In the genomic region with DNA sequence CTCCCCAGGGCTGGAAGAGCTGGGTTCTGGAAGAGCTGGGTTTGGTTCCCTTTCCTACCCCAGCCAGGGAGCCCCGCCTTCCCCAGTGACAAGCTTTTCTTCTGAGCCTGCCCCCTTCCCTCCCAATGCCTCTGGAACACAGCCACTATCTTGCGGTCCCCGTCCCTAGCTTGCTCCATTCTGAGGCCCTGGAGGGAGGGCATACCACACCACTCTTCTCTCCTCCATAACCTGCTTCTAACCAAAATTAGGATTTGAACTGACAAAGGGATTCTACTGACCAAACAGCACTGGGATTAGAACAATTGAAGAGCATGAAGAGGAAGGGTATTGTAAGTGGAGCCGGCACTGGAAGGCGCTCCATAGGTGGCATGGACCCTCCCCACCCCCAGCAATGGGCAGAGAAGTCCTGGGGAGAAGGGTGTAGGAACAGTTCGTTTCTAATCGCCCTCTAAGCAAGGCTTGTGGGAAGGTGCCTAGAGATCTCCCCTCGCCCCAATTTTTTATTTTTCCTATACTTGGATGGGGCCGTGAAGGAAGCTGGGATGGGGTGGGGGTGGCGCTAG, we compare ENCODE assay signal across 8 cellular contexts. TPM values are rescaled to one million over a fixed set of nuclear protein-coding genes. Genes with fewer than 3 reads are reported as not detected.
DNase-seq lines count a peak whose midpoint lies in the region; ATAC-seq and TF ChIP-seq lines count a peak whose summit lies in the region.

No MANE protein-coding gene starts in this region.

- 7 to 11% (median 9%) methylated on average over 9 to 10 of the region's 10 CpGs for WGBS in adrenal gland, 4 donors

- H3K27me3 ChIP-seq in adrenal gland (no peaks in the 10 kb centered on the region), right atrium auricular region (no peaks in the 10 kb centered on the region)

- DNase-seq in NCI-H1694 treated with DMSO at 0.1 percent for 48 hours (lab: John Stamatoyannopoulos, UW) (peak; percentile 5), NCI-H1694 (lab: John Stamatoyannopoulos, UW) (no peak), NB4 (ENCODE audit: low read depth) (peak; percentile 79), adrenal gland (peak; percentile 29 to 76 (median 65)), right atrium auricular region (ENCODE audit: low spot score) (peak; percentile 74), posterior vena cava (ENCODE audit: low spot score) (peak; percentile 88), mesenteric fat pad (ENCODE audit: low spot score) (no peak)

- H3K36me3 ChIP-seq in adrenal gland (replicated peaks in 1 of 2), result peaks cover 0 to 15% of the 10 kb centered on the region in 2 donors
- H3K36me3 ChIP-seq in right atrium auricular region, result peaks cover 13% of the 10 kb centered on the region

- no peak for ATAC-seq in HG03196 (IDR thresholded peaks at IDR 0.05; ENCODE audit: unreplicated experiment)

- H3K4me1 ChIP-seq in adrenal gland (replicated peaks in 1 of 2), result peaks cover 5 to 27% of the 10 kb centered on the region in 2 donors
- H3K4me1 ChIP-seq in right atrium auricular region, result peaks cover 0 to 37% of the 10 kb centered on the region in 2 donors

- H3K27ac ChIP-seq in adrenal gland, result peak overlapping the region in 4 of 5 donors; percentile 49 to 89 (median 80)
- peak overlapping the region; percentile 79 to 91 for H3K27ac ChIP-seq in right atrium auricular region

- H3K4me3 ChIP-seq in NB4 (ENCODE audit: low read depth, low read length) (peak overlapping the region; percentile 91), adrenal gland (peak overlapping the region in 2 of 4 donors; percentile 54 to 100), right atrium auricular region (peak overlapping the region; percentile 66 to 90)

- no peak for TF ChIP-seq POLR2A in NB4 (IDR thresholded peaks at IDR 0.05; ENCODE audit: extremely low read depth, insufficient read length)
- TF ChIP-seq POLR2A in adrenal gland (IDR thresholded peaks at IDR 0.05), result peak; percentile 29 to 33

- no peaks in the 10 kb centered on the region for H3K9me3 ChIP-seq in adrenal gland (replicated peaks in 1 of 3)
- no peaks in the 10 kb centered on the region for H3K9me3 ChIP-seq in right atrium auricular region

- intact Hi-C loops in adrenal gland (cut with DNase I) (loop anchor here in 1 of 2 donors (5.0 kb wide), 1 partner anchor 151 kb away; no protein-coding TSS in a partner anchor), posterior vena cava (cut with DNase I) (no loop called here)

- TF ChIP-seq CTCF in NB4 (IDR thresholded peaks at IDR 0.05; ENCODE audit: low read depth, low read length) (no peak), adrenal gland (IDR thresholded peaks at IDR 0.05) (no peak), right atrium auricular region (IDR thresholded peaks at IDR 0.05) (no peak)

RNA-seq across cellular contexts. Expression of gene C1orf216, which starts 0.7 kb away (rescaled TPM):
- 10 to 100 TPM; 13.5 to 25.0 (median 15.2) TPM for total RNA-seq in adrenal gland
- 10 to 100 TPM in 1 of 3 donors, 1 to 10 TPM in 2; 6.2 to 12.6 (median 7.5) TPM for polyA plus RNA-seq in adrenal gland
- 10 to 100 TPM; 13.1 to 16.1 TPM for total RNA-seq in right atrium auricular region
- 10 to 100 TPM; 16.6 to 18.0 TPM for total RNA-seq in posterior vena cava
- total RNA-seq in mesenteric fat pad, result 17.5 TPM

RNA-seq across cellular contexts. Expression of gene CLSPN, which starts 51.8 kb away (rescaled TPM):
- total RNA-seq in adrenal gland (1 to 10 TPM in 2 of 8 donors, under 1 TPM in 5, not detected in 1; 0.12 to 1.9 (median 0.65) TPM), right atrium auricular region (1 to 10 TPM in 1 of 2 donors, under 1 TPM in 1; 0.08 to 1.1 TPM), posterior vena cava (under 1 TPM; 0.76 to 0.93 TPM), mesenteric fat pad (0.39 TPM)
- 1 to 10 TPM in 1 of 3 donors, under 1 TPM in 2; 0.10 to 1.3 (median 0.32) TPM for polyA plus RNA-seq in adrenal gland

Comparison
In these comparisons a context has a peak if more than half of its experiments do, and no peak if none do; other contexts are left out.
1. DNase-seq: peak in NCI-H1694 treated with DMSO at 0.1 percent for 48 hours (single experiment), NB4 (single experiment), adrenal gland (7 of 7), right atrium auricular region (single experiment) and posterior vena cava (single experiment); none in NCI-H1694 (single experiment) and mesenteric fat pad (single experiment).